19 cellular contexts compared by ENCODE assay signal in genomic region chr10:68047088-68047487, GRCh38. TPM values are rescaled to one million over a fixed set of nuclear protein-coding genes. Genes with fewer than 3 reads are reported as not detected.
A peak's percentile ranks its signal among the peaks of the same experiment; 100 is the strongest.
DNase-seq lines count a peak whose midpoint lies in the region; ATAC-seq, FAIRE-seq and TF ChIP-seq lines count a peak whose summit lies in the region.
"Had no signal": no experiment of that assay in that cellular context is flagged by ENCODE, and none has a peak within 500 bp of the region (broad histone marks: within the 10 kb centered on the region; RNA-seq: fewer than 3 reads in every experiment).

No MANE protein-coding gene starts in this region.

- H3K36me3 Mint-ChIP-seq in stimulated activated memory B cell treated with anti-CD40 and anti-IgM and Interleukin-4, amounts not matched to agents 10 μg/mL and 1 μg/mL and 100 μg/mL, for 72 hours, result peaks cover 38% of the 10 kb centered on the region

- no peak overlapping the region for H3K4me3 Mint-ChIP-seq in stimulated activated memory B cell treated with anti-CD40 and anti-IgM and Interleukin-4, amounts not matched to agents 10 μg/mL and 1 μg/mL and 100 μg/mL, for 72 hours
- H3K4me3 Mint-ChIP-seq: activated naive CD4-positive, alpha-beta T cell treated with anti-CD3 and anti-CD28 coated beads, Interleukin-2, amount 50 U/mL, for 24 hours; activated T-cell treated with anti-CD3 and anti-CD28 coated beads, Interleukin-2, amount 50 U/mL, for 24 hours had no signal

- H3K36me3 ChIP-seq in PC-9 (ENCODE audit: low read depth), result peaks cover 28% of the 10 kb centered on the region

- peak; percentile 45 for FAIRE-seq in GM19239 (lab: Jason Lieb, UNC)
- FAIRE-seq: D721Med, kidney had no signal

- CTCF ChIA-PET in PC-9 (lab: Charles Lee), result interaction anchor here (0.7 kb wide), 1 partner anchor 861 kb away, joined by 3 read pairs; no protein-coding TSS in a partner anchor

- BruUV-seq in PC-9 (replicated peaks; lab: Mats Ljungman, UMichigan), result no TSS peak

- POLR2A ChIA-PET in PC-9 (lab: Charles Lee; ENCODE audit: unreplicated experiment), result no interaction called here

- peak overlapping the region; percentile 60 for H3K27ac Mint-ChIP-seq in stimulated activated memory B cell treated with anti-CD40 and anti-IgM and Interleukin-4, amounts not matched to agents 10 μg/mL and 1 μg/mL and 100 μg/mL, for 72 hours
- H3K27ac Mint-ChIP-seq: activated naive CD4-positive, alpha-beta T cell treated with anti-CD3 and anti-CD28 coated beads, Interleukin-2, amount 50 U/mL, for 24 hours had no signal

- no peaks in the 10 kb centered on the region for H3K9me3 ChIP-seq in PC-9 (ENCODE audit: insufficient read depth, low read depth)
- H3K9me3 ChIP-seq: testis had no signal

- no peaks in the 10 kb centered on the region for H3K27me3 ChIP-seq in PC-9 (ENCODE audit: insufficient read depth, low read depth)
- H3K27me3 ChIP-seq: testis had no signal

- H2AFZ ChIP-seq in PC-9, result no peak overlapping the region

- intact Hi-C loops in PC-9 (cut with micrococcal nuclease; ENCODE audit: unreplicated experiment), result no loop called here

- H4K20me1 ChIP-seq in PC-9 (ENCODE audit: insufficient read depth), result peaks cover 14% of the 10 kb centered on the region

- no peak overlapping the region for H3K4me2 ChIP-seq in PC-9

- peaks cover 10% of the 10 kb centered on the region for H3K4me1 ChIP-seq in PC-9 (replicated peaks; ENCODE audit: insufficient read depth)
- H3K4me1 ChIP-seq: testis had no signal

- no peak overlapping the region for H3K4me3 ChIP-seq in PC-9
- H3K4me3 ChIP-seq: testis had no signal

- H3K9me3 Mint-ChIP-seq in stimulated activated memory B cell treated with anti-CD40 and anti-IgM and Interleukin-4, amounts not matched to agents 10 μg/mL and 1 μg/mL and 100 μg/mL, for 72 hours, result no peaks in the 10 kb centered on the region
- H3K9me3 Mint-ChIP-seq: activated naive CD4-positive, alpha-beta T cell treated with anti-CD3 and anti-CD28 coated beads, Interleukin-2, amount 50 U/mL, for 24 hours; activated T-cell treated with anti-CD3 and anti-CD28 coated beads, Interleukin-2, amount 50 U/mL, for 24 hours had no signal

- TF ChIP-seq CTCF in PC-9 (conservative IDR thresholded peaks at IDR 0.05) (no peak), GM10266 (IDR thresholded peaks at IDR 0.05; ENCODE audit: control insufficient read depth, insufficient read depth, low read depth, missing control alignments) (no peak)

- H3F3A ChIP-seq in PC-9 (ENCODE audit: insufficient read depth, low read depth), result peaks cover 45% of the 10 kb centered on the region

- H3K79me2 ChIP-seq in PC-9 (ENCODE audit: low read depth), result peaks cover 64% of the 10 kb centered on the region

- peaks cover 35% of the 10 kb centered on the region for H3K4me1 Mint-ChIP-seq in stimulated activated memory B cell treated with anti-CD40 and anti-IgM and Interleukin-4, amounts not matched to agents 10 μg/mL and 1 μg/mL and 100 μg/mL, for 72 hours

- no peaks in the 10 kb centered on the region for H3K9me2 ChIP-seq in PC-9 (ENCODE audit: insufficient read depth)

- no peaks in the 10 kb centered on the region for H3K27me3 Mint-ChIP-seq in stimulated activated memory B cell treated with anti-CD40 and anti-IgM and Interleukin-4, amounts not matched to agents 10 μg/mL and 1 μg/mL and 100 μg/mL, for 72 hours
- H3K27me3 Mint-ChIP-seq: activated naive CD4-positive, alpha-beta T cell treated with anti-CD3 and anti-CD28 coated beads, Interleukin-2, amount 50 U/mL, for 24 hours; activated T-cell treated with anti-CD3 and anti-CD28 coated beads, Interleukin-2, amount 50 U/mL, for 24 hours had no signal

- ATAC-seq in HG02678 (IDR thresholded peaks at IDR 0.05; ENCODE audit: unreplicated experiment), result peak; percentile 63
- no peak for ATAC-seq in stimulated activated memory B cell treated with anti-CD40 and anti-IgM and Interleukin-4, amounts not matched to agents 10 μg/mL and 1 μg/mL and 100 μg/mL, for 72 hours
- ATAC-seq: HCT116 had no signal

- DNase-seq in GM19239 (ENCODE audit: insufficient read length, low spot score) (no peak), PC-9 (no peak), GDM1 (lab: John Stamatoyannopoulos, UW) (no peak), globus pallidus (ENCODE audit: low spot score) (no peak), GM10266 (ENCODE audit: extremely low spot score) (no peak)
- DNase-seq: activated CD4-positive, alpha-beta T cell treated with anti-CD3 and anti-CD28 coated beads, Interleukin-2, amount 50 U/mL, for 4 hours; activated T-cell treated with anti-CD3 and anti-CD28 coated beads, Interleukin-2, amount 50 U/mL, for 24 hours; hypothalamus; kidney; mesendoderm; NCI-H2029; SW 1271; testis had no signal

- H3K27ac ChIP-seq in PC-9, result 0 out of 2 replicates have a peak overlapping the region, but pooled peaks have one; percentile 6
- H3K27ac ChIP-seq: HL-60, testis had no signal

RNA-seq across cellular contexts. Expression of gene HERC4, which starts 28.0 kb away (rescaled TPM):
- total RNA-seq in PC-9 (2021), result 115 and 116 TPM in 2 replicates
